8 cellular contexts compared by ENCODE assay signal in the genomic region with DNA sequence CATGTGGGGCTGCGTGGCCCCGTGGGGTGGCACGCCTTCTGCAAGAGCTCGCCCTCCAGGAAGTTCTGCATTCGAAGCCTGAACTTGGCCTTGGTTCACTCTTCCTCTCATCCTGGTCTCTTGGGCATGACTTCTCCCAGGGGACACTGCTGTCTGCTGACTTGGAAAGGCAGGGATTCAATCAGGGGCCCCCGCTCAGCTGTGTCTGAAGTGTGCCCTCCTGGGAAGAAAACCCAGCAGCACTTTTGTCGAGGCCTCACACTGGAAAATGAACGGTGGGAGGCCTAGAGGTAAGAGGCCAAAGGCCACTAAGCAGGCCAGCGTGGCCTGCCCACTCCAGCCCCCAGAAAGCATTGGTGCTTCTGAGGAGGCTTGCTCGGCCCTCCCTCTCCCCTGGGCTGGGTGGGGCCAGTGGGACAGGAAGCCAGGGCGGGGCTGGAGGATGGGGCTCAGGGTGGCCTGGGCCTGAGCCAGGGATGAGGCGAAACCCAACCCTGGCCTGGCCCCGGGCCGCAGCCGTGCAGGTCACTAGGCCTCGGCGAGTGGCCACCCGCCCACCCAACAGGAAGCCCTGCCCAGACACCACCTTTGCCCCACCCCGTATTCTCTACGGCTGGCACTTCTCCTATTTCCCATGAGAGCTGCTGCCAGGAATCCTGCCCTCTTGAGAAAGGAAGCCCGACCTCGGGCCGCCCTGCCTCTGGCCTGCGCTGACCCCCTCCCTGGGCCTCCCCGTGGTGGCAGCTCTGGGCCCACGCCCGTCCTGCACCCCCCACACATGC.
DNase-seq lines count a peak whose midpoint lies in the region; ATAC-seq and TF ChIP-seq lines count a peak whose summit lies in the region.

No MANE protein-coding gene starts in this region.

- H3K27me3 ChIP-seq in mammary epithelial cell (ENCODE audit: insufficient read depth, low read length) (no peaks in the 10 kb centered on the region), right lobe of liver (no peaks in the 10 kb centered on the region)

- no peaks in the 10 kb centered on the region for H3K36me3 ChIP-seq in mammary epithelial cell (ENCODE audit: insufficient read depth, low read length)
- H3K36me3 ChIP-seq in right lobe of liver: no peaks in the 10 kb centered on the region

- intact Hi-C loops in mammary epithelial cell (cut with micrococcal nuclease) (loop anchor here (2.0 kb wide), 4 partner anchors 35 to 79 kb away; no protein-coding TSS in a partner anchor), right lobe of liver (cut with DNase I) (no loop called here)

- peaks cover 49 to 65% (median 60%) of the 10 kb centered on the region in 3 donors for H3K4me1 Mint-ChIP-seq in T-cell
- H3K4me1 Mint-ChIP-seq in stimulated activated memory B cell treated with anti-CD40 and anti-IgM and Interleukin-4, amounts not matched to agents 10 μg/mL and 1 μg/mL and 100 μg/mL, for 72 hours: peaks cover 24% of the 10 kb centered on the region

- H3K4me1 ChIP-seq in mammary epithelial cell (ENCODE audit: insufficient read depth, low read length) (peaks cover 60% of the 10 kb centered on the region), right lobe of liver (peaks cover 0 to 63% (median 34%) of the 10 kb centered on the region in 4 donors)

- H3K9me3 ChIP-seq in mammary epithelial cell (replicated peaks; ENCODE audit: insufficient read depth, low read length) (no peaks in the 10 kb centered on the region), right lobe of liver (no peaks in the 10 kb centered on the region)

- ATAC-seq in HG03159 (IDR thresholded peaks at IDR 0.05; ENCODE audit: unreplicated experiment): peak; percentile 73
- ATAC-seq in T-cell (replicated peaks in 1 of 4): peak; percentile 72 to 87 (median 82)
- peak; percentile 78 to 84 (median 81) for ATAC-seq in right lobe of liver
- peak; percentile 54 for ATAC-seq in stimulated activated memory B cell treated with anti-CD40 and anti-IgM and Interleukin-4, amounts not matched to agents 10 μg/mL and 1 μg/mL and 100 μg/mL, for 72 hours

- DNase-seq in NCI-H748 (lab: John Stamatoyannopoulos, UW; ENCODE audit: unreplicated experiment): peak; percentile 33
- no peak for DNase-seq in NCI-H748 treated with DMSO at 0.1 percent for 48 hours (lab: John Stamatoyannopoulos, UW)
- peak in 27 of 34 experiments; percentile 16 to 61 (median 26) for DNase-seq in T-cell
- peak; percentile 81 for DNase-seq in mammary epithelial cell
- DNase-seq in right lobe of liver: peak; percentile 94 to 97 (median 96)
- DNase-seq in amniotic stem cell (lab: John Stamatoyannopoulos, UW): no peak

- H3K9ac ChIP-seq in mammary epithelial cell (ENCODE audit: insufficient read depth, low read length): peak overlapping the region; percentile 36

- WGBS in mammary epithelial cell (ENCODE audit: low coverage, missing lambda C conversion rate): 24% methylated on average over 15 of the region's 27 CpGs
- WGBS in right lobe of liver (ENCODE audit: insufficient coverage, low coverage, low lambda C conversion rate, missing lambda C conversion rate): 8% methylated on average over 12 of the region's 27 CpGs

- peak overlapping the region in 1 of 3 experiments; percentile 26 for H3K4me3 ChIP-seq in mammary epithelial cell (replicated peaks in 1 of 3; ENCODE audit: insufficient read depth in 1 of 3, low read depth in 2 of 3, low read length in 3 of 3)
- no peak overlapping the region for H3K4me3 ChIP-seq in right lobe of liver

- H3K27ac ChIP-seq in mammary epithelial cell (ENCODE audit: insufficient read depth, low read depth, low read length): peak overlapping the region; percentile 80
- H3K27ac ChIP-seq in right lobe of liver: peak overlapping the region; percentile 76 to 82 (median 79)

- H3K4me3 Mint-ChIP-seq in T-cell: peak overlapping the region in 1 of 3 donors; percentile 38
- H3K4me3 Mint-ChIP-seq in stimulated activated memory B cell treated with anti-CD40 and anti-IgM and Interleukin-4, amounts not matched to agents 10 μg/mL and 1 μg/mL and 100 μg/mL, for 72 hours: no peak overlapping the region

- H3K9me3 Mint-ChIP-seq in T-cell: no peaks in the 10 kb centered on the region
- H3K9me3 Mint-ChIP-seq in stimulated activated memory B cell treated with anti-CD40 and anti-IgM and Interleukin-4, amounts not matched to agents 10 μg/mL and 1 μg/mL and 100 μg/mL, for 72 hours: no peaks in the 10 kb centered on the region

- H3K27ac Mint-ChIP-seq in T-cell: peak overlapping the region; percentile 87 to 89
- peak overlapping the region; percentile 44 for H3K27ac Mint-ChIP-seq in stimulated activated memory B cell treated with anti-CD40 and anti-IgM and Interleukin-4, amounts not matched to agents 10 μg/mL and 1 μg/mL and 100 μg/mL, for 72 hours

- peak overlapping the region; percentile 72 for H3K4me2 ChIP-seq in mammary epithelial cell (ENCODE audit: insufficient read depth, low read depth, low read length)

- no peak overlapping the region for H2AFZ ChIP-seq in mammary epithelial cell (ENCODE audit: low read depth, low read length)

- dilution Hi-C loops in mammary epithelial cell (cut with HindIII; ENCODE audit: low sequenced_read_pairs): loop anchor here (5.0 to 10.0 kb wide), 3 partner anchors 38 to 73 kb away; no protein-coding TSS in a partner anchor

- TSS peak; percentile 60 for BruUV-seq in mammary epithelial cell (replicated peaks; lab: Mats Ljungman, UMichigan)

- H3K79me2 ChIP-seq in mammary epithelial cell (ENCODE audit: insufficient read depth, low read length): peaks cover 27% of the 10 kb centered on the region

- in situ Hi-C loops in mammary epithelial cell (cut with MboI; ENCODE audit: low sequenced_read_pairs in 2 of 2): no loop called here

- TF ChIP-seq CTCF in mammary epithelial cell (conservative IDR thresholded peaks at IDR 0.05 in 1 of 2, IDR thresholded peaks at IDR 0.05 in 1 of 2; ENCODE audit: extremely low read depth in 1 of 2, insufficient read depth in 1 of 2, low read depth in 1 of 2, low read length in 2 of 2) (no peak), right lobe of liver (IDR thresholded peaks at IDR 0.05) (no peak)

- H3K36me3 Mint-ChIP-seq in T-cell: no peaks in the 10 kb centered on the region
- no peaks in the 10 kb centered on the region for H3K36me3 Mint-ChIP-seq in stimulated activated memory B cell treated with anti-CD40 and anti-IgM and Interleukin-4, amounts not matched to agents 10 μg/mL and 1 μg/mL and 100 μg/mL, for 72 hours

- no peaks in the 10 kb centered on the region for H3K27me3 Mint-ChIP-seq in T-cell
- peaks cover 7% of the 10 kb centered on the region for H3K27me3 Mint-ChIP-seq in stimulated activated memory B cell treated with anti-CD40 and anti-IgM and Interleukin-4, amounts not matched to agents 10 μg/mL and 1 μg/mL and 100 μg/mL, for 72 hours

- H4K20me1 ChIP-seq in mammary epithelial cell (ENCODE audit: insufficient read depth, low read length): no peaks in the 10 kb centered on the region

- peak; percentile 71 for TF ChIP-seq POLR2A in right lobe of liver (IDR thresholded peaks at IDR 0.05)

- CTCF ChIA-PET in T-cell (lab: Charles Lee): no interaction called here
- CTCF ChIA-PET in mammary epithelial cell (lab: Charles Lee; ENCODE audit: low non-redundant PET): interaction anchor here (0.7 kb wide), 1 partner anchor 45 kb away, joined by 22 read pairs; no protein-coding TSS in a partner anchor

- POLR2A ChIA-PET in T-cell (lab: Charles Lee): no interaction called here

Comparison
In these comparisons a context has a peak if more than half of its experiments do, and no peak if none do; other contexts are left out.
1. DNase-seq: peak in NCI-H748 (single experiment), T-cell (27 of 34), mammary epithelial cell (single experiment) and right lobe of liver (3 of 3); none in NCI-H748 treated with DMSO at 0.1 percent for 48 hours (single experiment) and amniotic stem cell (single experiment).
2. Peak in every context shown above with its lines, with median percentiles within 50 percentile points of each other: ATAC-seq.